ENCODE assay signal across 32 cellular contexts in the genomic region with DNA sequence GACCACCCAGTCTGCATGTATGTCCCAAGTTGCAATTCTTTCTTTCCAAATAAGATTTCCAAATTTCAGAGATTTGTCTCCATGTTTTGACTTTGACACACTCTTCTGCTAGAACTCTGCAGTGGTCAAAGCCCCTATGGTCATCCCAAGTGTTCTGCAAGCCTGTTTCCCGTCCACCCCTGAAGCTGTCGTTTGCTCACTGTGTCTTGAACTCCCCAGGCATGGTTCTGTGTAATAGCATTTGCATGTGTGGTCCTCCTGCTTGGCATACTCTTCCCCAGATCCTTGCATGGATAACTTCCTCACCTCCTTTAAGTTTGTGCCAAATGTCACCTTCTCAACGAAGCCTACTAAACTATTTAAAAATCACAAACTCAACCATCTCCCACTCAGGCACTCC.
"Had no signal": no experiment of that assay in that cellular context is flagged by ENCODE, and none has a peak within 500 bp of the region (broad histone marks: within the 10 kb centered on the region; RNA-seq: fewer than 3 reads in every experiment).

No MANE protein-coding gene starts in this region.

- DNase-seq: Kasumi-1, KBM-7, MG63, MV-4-11, NCI-H1092, NCI-H1105, NCI-H1417 treated with DMSO at 0.1 percent for 48 hours, NCI-H146, NCI-H1694, NCI-H187, NCI-H1930, NCI-H2029 treated with DMSO at 0.1 percent for 48 hours, NCI-H2081 treated with DMSO at 0.1 percent for 48 hours, NCI-H2107, NCI-H2171, NCI-H226, NCI-H446 treated with DMSO at 0.1 percent for 48 hours, NCI-H510A, NCI-H524 treated with DMSO at 0.1 percent for 48 hours, NCI-H526 treated with DMSO at 0.1 percent for 48 hours, NCI-H774, PC-9, SHP77, SIG-M5, SJCRH30 had no signal

- H3K4me2 ChIP-seq: KMS-11, PC-9 had no signal

- H3K9ac ChIP-seq: KMS-11 had no signal

- H3K9me3 ChIP-seq: SJCRH30 had no signal

- H3K27ac ChIP-seq: KMS-11, PC-9, RWPE1, SJCRH30, SK-N-MC had no signal

- H3K36me3 ChIP-seq: SJCRH30 had no signal

- H3K27me3 ChIP-seq: MG63, SJCRH30 had no signal

- H2AFZ ChIP-seq: PC-9 had no signal

- H3K4me3 ChIP-seq: MG63, PC-9, SJCRH30, SK-N-MC had no signal

- FAIRE-seq: RCC 7860 had no signal

- H3K4me1 ChIP-seq: SJCRH30 had no signal

- ATAC-seq: Panc1, Right ventricle myocardium inferior, SK-N-SH treated with all-trans-retinoic acid at 6 μM for 48 hours had no signal
